Comparison of ENCODE assay signal across 1 cellular context in the genomic region with DNA sequence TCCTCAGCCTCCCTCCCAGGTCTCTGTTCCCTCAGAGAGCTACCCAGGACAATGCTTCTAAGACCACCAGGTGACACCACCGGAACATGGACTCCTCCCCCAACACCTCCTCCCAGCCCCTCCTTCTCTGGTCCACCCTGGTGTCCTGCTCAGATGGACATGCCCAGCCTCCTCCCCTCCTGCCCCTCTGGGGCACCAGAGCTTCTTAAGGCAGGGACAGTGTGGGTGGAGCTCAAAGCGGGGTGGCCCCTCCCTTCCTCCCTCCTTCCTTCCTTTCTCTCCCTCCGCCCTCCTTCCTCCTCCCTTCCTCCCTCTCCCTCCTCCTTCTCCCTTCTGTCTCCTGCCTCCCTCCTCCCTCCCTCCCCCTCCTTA.
TF ChIP-seq lines count a peak whose summit lies in the region.

No MANE protein-coding gene starts in this region.

TF ChIP-seq in WTC11, 78 proteins besides CTCF, POLR2A, EP300 and RAD21 (continued from another document):
- TF ChIP-seq ZNF425 (CRISPR knock-in tag; conservative IDR thresholded peaks at IDR 0.05): no peak
- no peak for TF ChIP-seq TP53 (CRISPR knock-in tag; IDR thresholded peaks at IDR 0.05)
